8 cellular contexts compared by ENCODE assay signal in the genomic region with DNA sequence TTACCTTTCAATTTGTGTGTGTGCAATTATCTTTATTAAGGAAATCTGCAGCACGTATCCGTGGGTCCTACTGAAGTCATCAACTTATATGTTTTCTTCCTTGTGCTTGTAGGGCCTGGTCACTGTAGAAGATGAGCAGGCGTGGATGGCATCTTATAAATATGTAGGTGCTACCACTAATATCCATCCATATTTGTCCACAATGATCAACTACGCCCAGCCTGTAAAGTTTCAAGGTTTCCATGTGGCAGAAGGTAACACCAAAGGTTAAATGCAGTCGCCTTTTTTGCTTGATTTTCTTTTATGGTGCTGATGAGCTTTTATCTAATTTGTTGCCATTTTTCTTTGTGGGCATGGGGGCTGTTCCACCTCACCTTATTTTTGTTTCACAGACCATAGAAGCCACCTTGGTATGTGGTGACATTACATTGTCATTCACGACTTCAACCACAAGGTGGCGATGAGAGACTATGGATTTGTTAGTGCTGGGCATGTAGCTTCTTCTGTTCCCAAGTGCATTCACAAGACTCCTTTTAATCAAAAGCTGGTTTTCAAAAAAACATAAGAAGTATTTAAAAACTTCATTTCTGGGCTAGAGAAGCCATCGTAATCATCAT.
DNase-seq lines count a peak whose midpoint lies in the region; ATAC-seq, FAIRE-seq and TF ChIP-seq lines count a peak whose summit lies in the region.

No MANE protein-coding gene starts in this region.

- no peak overlapping the region for H2AFZ ChIP-seq in astrocyte (ENCODE audit: low read depth, low read length)

- peaks cover 20% of the 10 kb centered on the region for H3K4me1 Mint-ChIP-seq in astrocyte (ENCODE audit: low read depth, unreplicated experiment)

- 46 to 47% (median 47%) methylated on average over 8 of the region's 8 CpGs for WGBS in small intestine, 3 donors

- peaks cover 24% of the 10 kb centered on the region for H3K4me1 ChIP-seq in astrocyte (ENCODE audit: insufficient read depth, low read length)
- H3K4me1 ChIP-seq in small intestine (ENCODE audit: control insufficient read depth in 2 of 2, insufficient read depth in 1 of 2, low read depth in 1 of 2, low read length in 1 of 2), result no peaks in the 10 kb centered on the region

- peak; percentile 76 for DNase-seq in KBM-7
- DNase-seq in RKO (ENCODE audit: low spot score), result peak; percentile 72
- peak; percentile 50 for DNase-seq in astrocyte (ENCODE audit: low read depth)
- peak; percentile 49 to 70 for DNase-seq in hippocampal formation (lab: John Stamatoyannopoulos, UW)
- DNase-seq in small intestine, result peak; percentile 68

- H3K9ac ChIP-seq in astrocyte (ENCODE audit: low read length), result peak overlapping the region; percentile 26

- ATAC-seq in GM21526 (IDR thresholded peaks at IDR 0.05; ENCODE audit: low FRiP score, unreplicated experiment), result peak; percentile 68
- no peak for ATAC-seq in HG03045 (IDR thresholded peaks at IDR 0.05; ENCODE audit: unreplicated experiment)

- FAIRE-seq in G401.6 (lab: Jason Lieb, UNC), result peak; percentile 67
- peak; percentile 95 for FAIRE-seq in astrocyte (lab: Jason Lieb, UNC)
- peak; percentile 76 for FAIRE-seq in small intestine (lab: Jason Lieb, UNC)

- H3K36me3 ChIP-seq in astrocyte (ENCODE audit: insufficient read depth, low read length) (no peaks in the 10 kb centered on the region), small intestine (ENCODE audit: control insufficient read depth in 2 of 2, insufficient read depth in 2 of 2, low read length in 2 of 2) (no peaks in the 10 kb centered on the region)

- no peaks in the 10 kb centered on the region for H3K9me3 Mint-ChIP-seq in astrocyte (ENCODE audit: unreplicated experiment)

- H3K4me3 Mint-ChIP-seq in astrocyte (ENCODE audit: unreplicated experiment), result no peak overlapping the region

- peak overlapping the region; percentile 68 for H3K27ac ChIP-seq in astrocyte (ENCODE audit: low read depth, low read length)
- H3K27ac ChIP-seq in small intestine (ENCODE audit: low read depth in 1 of 2, low read length in 1 of 2), result no peak overlapping the region

- peak overlapping the region; percentile 88 for H3K27ac Mint-ChIP-seq in astrocyte (ENCODE audit: unreplicated experiment)

- H4K20me1 ChIP-seq in astrocyte (ENCODE audit: insufficient read depth, low read length), result no peaks in the 10 kb centered on the region

- no peak overlapping the region for H3K4me3 ChIP-seq in astrocyte (ENCODE audit: insufficient read depth, low read depth, low read length)
- H3K4me3 ChIP-seq in small intestine (ENCODE audit: low read depth in 1 of 2, low read length in 2 of 2), result no peak overlapping the region

- TF ChIP-seq CTCF in astrocyte (IDR thresholded peaks at IDR 0.05; ENCODE audit: insufficient read depth, low read depth, low read length), result peak; percentile 92

- H3K36me3 Mint-ChIP-seq in astrocyte (ENCODE audit: low read depth, unreplicated experiment), result peaks cover 9% of the 10 kb centered on the region

- no peaks in the 10 kb centered on the region for H3K27me3 ChIP-seq in astrocyte (ENCODE audit: insufficient read depth, low read length)
- no peaks in the 10 kb centered on the region for H3K27me3 ChIP-seq in small intestine (ENCODE audit: control insufficient read depth in 2 of 2, insufficient read depth in 2 of 2, low read length in 2 of 2)

- H3K9me3 ChIP-seq in astrocyte (ENCODE audit: insufficient read depth, low read depth, low read length) (no peaks in the 10 kb centered on the region), small intestine (ENCODE audit: control insufficient read depth, low read depth) (no peaks in the 10 kb centered on the region)

- in situ Hi-C loops in KBM-7 (cut with MboI; ENCODE audit: low pct_unique_long_range_greater_than_20kb, low sequenced_read_pairs), result loop anchor here (25.0 kb wide), 1 partner anchor 204 kb away; no protein-coding TSS in a partner anchor

- H3K27me3 Mint-ChIP-seq in astrocyte (ENCODE audit: low read depth, unreplicated experiment), result no peaks in the 10 kb centered on the region

- H3K79me2 ChIP-seq in astrocyte (ENCODE audit: insufficient read depth, low read length), result no peaks in the 10 kb centered on the region

- H3K4me2 ChIP-seq in astrocyte (ENCODE audit: low read length), result peak overlapping the region; percentile 55
